In genomic region chr20:31516166-31516565, GRCh38 we compare ENCODE assay signal across 12 cellular contexts. TPM values are rescaled to one million over a fixed set of nuclear protein-coding genes. Genes with fewer than 3 reads are reported as not detected.
A peak's percentile ranks its signal among the peaks of the same experiment; 100 is the strongest.
DNase-seq lines count a peak whose midpoint lies in the region; ATAC-seq and TF ChIP-seq lines count a peak whose summit lies in the region.
"Had no signal": no experiment of that assay in that cellular context is flagged by ENCODE, and none has a peak within 500 bp of the region (broad histone marks: within the 10 kb centered on the region; RNA-seq: fewer than 3 reads in every experiment).

No MANE protein-coding gene starts in this region.

- H3K4me1 ChIP-seq in DND-41 (ENCODE audit: insufficient read depth, low read length) (peaks cover 36% of the 10 kb centered on the region), RWPE2 (ENCODE audit: insufficient read depth, poor library complexity, severe bottlenecking) (peaks cover 22% of the 10 kb centered on the region), gastrocnemius medialis (peaks cover 36 to 37% of the 10 kb centered on the region in 2 donors)

- ATAC-seq in DND-41 (ENCODE audit: insufficient read depth, low read depth), result no peak
- ATAC-seq in RWPE2 (ENCODE audit: low read depth), result no peak
- no peak for ATAC-seq in gastrocnemius medialis
- no peak for ATAC-seq in activated CD4-positive, alpha-beta T cell treated with anti-CD3 and anti-CD28 coated beads for 36 hours
- ATAC-seq in GM18519 (IDR thresholded peaks at IDR 0.05; ENCODE audit: low FRiP score, unreplicated experiment), result no peak
- ATAC-seq: left cardiac atrium had no signal

- H3K9me3 ChIP-seq in DND-41 (ENCODE audit: insufficient read depth, low read length, severe bottlenecking), result no peaks in the 10 kb centered on the region
- H3K9me3 ChIP-seq in RWPE2 (ENCODE audit: severe bottlenecking), result no peaks in the 10 kb centered on the region
- no peaks in the 10 kb centered on the region for H3K9me3 ChIP-seq in gastrocnemius medialis

- H3K9ac ChIP-seq in DND-41 (ENCODE audit: low read depth, low read length), result peak overlapping the region; percentile 67

- H3K4me3 ChIP-seq in DND-41 (ENCODE audit: low read depth in 1 of 2, low read length in 2 of 2) (peak overlapping the region; percentile 50 to 78; a peak in 3 of 4 replicates), RWPE2 (ENCODE audit: severe bottlenecking) (no peak overlapping the region), fibroblast of pulmonary artery (replicated peaks; ENCODE audit: low read depth, low read length) (peak overlapping the region; percentile 97), gastrocnemius medialis (peak overlapping the region in 3 of 4 donors; percentile 72 to 96 (median 80))

- TF ChIP-seq POLR2A in gastrocnemius medialis (IDR thresholded peaks at IDR 0.05), result no peak

- peaks cover 49% of the 10 kb centered on the region for H4K20me1 ChIP-seq in DND-41 (ENCODE audit: insufficient read depth, low read length)

- H3K4me1 Mint-ChIP-seq in activated CD4-positive, alpha-beta T cell treated with anti-CD3 and anti-CD28 coated beads for 36 hours, result peaks cover 18% of the 10 kb centered on the region

- peak overlapping the region; percentile 75 for H3K27ac ChIP-seq in DND-41 (ENCODE audit: low read length)
- H3K27ac ChIP-seq in RWPE2 (ENCODE audit: poor library complexity, severe bottlenecking), result peak overlapping the region; percentile 45
- H3K27ac ChIP-seq in gastrocnemius medialis, result peak overlapping the region; percentile 88 to 95 (median 90)

- peaks cover 47% of the 10 kb centered on the region for H3K36me3 ChIP-seq in DND-41 (ENCODE audit: insufficient read depth, low read length)
- H3K36me3 ChIP-seq in RWPE2 (ENCODE audit: low read depth), result peaks cover 62% of the 10 kb centered on the region
- no peaks in the 10 kb centered on the region for H3K36me3 ChIP-seq in gastrocnemius medialis

- peak overlapping the region; percentile 83 for H3K4me2 ChIP-seq in DND-41 (ENCODE audit: insufficient read depth, low read length)

- in situ Hi-C loops in gastrocnemius medialis (cut with MboI; ENCODE audit: low sequenced_read_pairs in 4 of 4), result no loop called here

- POLR2A ChIA-PET in activated CD4-positive, alpha-beta T cell treated with anti-CD3 and anti-CD28 coated beads for 36 hours (lab: Charles Lee), result interaction anchor here (1.0 kb wide), 1 partner anchor 55 kb away, joined by 3 read pairs; no protein-coding TSS in a partner anchor

- intact Hi-C loops in gastrocnemius medialis (cut with DNase I; ENCODE audit: low total_unique reads), result loop anchor here (10.0 kb wide), 1 partner anchor 689 kb away; the partner anchor contains the start of genes PLAGL2 and POFUT1
- intact Hi-C loops in activated CD4-positive, alpha-beta T cell treated with anti-CD3 and anti-CD28 coated beads for 36 hours (cut with DNase I, micrococcal nuclease), result no loop called here

- H2AFZ ChIP-seq in DND-41 (ENCODE audit: low read depth, low read length), result no peak overlapping the region

- CTCF ChIA-PET in activated CD4-positive, alpha-beta T cell treated with anti-CD3 and anti-CD28 coated beads for 36 hours (lab: Charles Lee), result interaction anchor here (0.8 kb wide), 1 partner anchor 96 kb away, joined by 4 read pairs; no protein-coding TSS in a partner anchor

- no peaks in the 10 kb centered on the region for H3K27me3 Mint-ChIP-seq in activated CD4-positive, alpha-beta T cell treated with anti-CD3 and anti-CD28 coated beads for 36 hours

- H3K9me3 Mint-ChIP-seq in activated CD4-positive, alpha-beta T cell treated with anti-CD3 and anti-CD28 coated beads for 36 hours (ENCODE audit: low read depth), result no peaks in the 10 kb centered on the region

- no peaks in the 10 kb centered on the region for H3K27me3 ChIP-seq in DND-41 (ENCODE audit: insufficient read depth, low read length, poor library complexity)
- H3K27me3 ChIP-seq in RWPE2 (ENCODE audit: insufficient read depth, poor library complexity, severe bottlenecking), result no peaks in the 10 kb centered on the region
- no peaks in the 10 kb centered on the region for H3K27me3 ChIP-seq in gastrocnemius medialis

- peaks cover 15% of the 10 kb centered on the region for H3K36me3 Mint-ChIP-seq in activated CD4-positive, alpha-beta T cell treated with anti-CD3 and anti-CD28 coated beads for 36 hours (ENCODE audit: low read depth)

- H3K79me2 ChIP-seq in DND-41 (ENCODE audit: insufficient read depth, low read length), result peaks cover 65% of the 10 kb centered on the region

- no peak overlapping the region for H3K27ac Mint-ChIP-seq in activated CD4-positive, alpha-beta T cell treated with anti-CD3 and anti-CD28 coated beads for 36 hours

- no peak for DNase-seq in DND-41
- no peak for DNase-seq in RWPE2 (ENCODE audit: low spot score)
- DNase-seq in fibroblast of pulmonary artery (ENCODE audit: low read depth), result no peak
- no peak for DNase-seq in gastrocnemius medialis
- DNase-seq in stimulated activated naive CD4-positive, alpha-beta T cell (lab: John Stamatoyannopoulos, UW), result no peak
- no peak for DNase-seq in activated CD4-positive, alpha-beta T cell treated with anti-CD3 and anti-CD28 coated beads for 36 hours
- DNase-seq in DMS53 treated with DMSO at 0.1 percent for 48 hours (lab: John Stamatoyannopoulos, UW; ENCODE audit: unreplicated experiment), result no peak
- DNase-seq: activated naive CD4-positive, alpha-beta T cell; effector CD8-positive, alpha-beta T cell; left cardiac atrium had no signal

- no peak for TF ChIP-seq CTCF in DND-41 (IDR thresholded peaks at IDR 0.05; ENCODE audit: borderline replicate concordance, extremely low read depth, low read length, poor library complexity, severe bottlenecking)
- no peak for TF ChIP-seq CTCF in RWPE2 (IDR thresholded peaks at IDR 0.05; ENCODE audit: poor library complexity, severe bottlenecking)
- no peak for TF ChIP-seq CTCF in fibroblast of pulmonary artery (IDR thresholded peaks at IDR 0.05; ENCODE audit: low read length, missing control alignments)
- no peak for TF ChIP-seq CTCF in gastrocnemius medialis (IDR thresholded peaks at IDR 0.05 in 4 of 5, conservative IDR thresholded peaks at IDR 0.05 in 1 of 5)

- no peak overlapping the region for H3K4me3 Mint-ChIP-seq in activated CD4-positive, alpha-beta T cell treated with anti-CD3 and anti-CD28 coated beads for 36 hours

RNA-seq across cellular contexts. Expression of gene HM13, which starts 1.9 kb away (rescaled TPM):
- 10 to 100 TPM; 22.7 to 31.0 (median 26.4) TPM for total RNA-seq in gastrocnemius medialis
- 100 to 1,000 TPM; 108 to 111 TPM for total RNA-seq in activated CD4-positive, alpha-beta T cell treated with anti-CD3 and anti-CD28 coated beads for 36 hours

RNA-seq across cellular contexts. Expression of gene REM1, which starts 41.1 kb away (rescaled TPM):
- 1 to 10 TPM in 3 of 4 donors, under 1 TPM in 1; 0.87 to 7.5 (median 1.2) TPM for total RNA-seq in gastrocnemius medialis
- not detected for total RNA-seq in activated CD4-positive, alpha-beta T cell treated with anti-CD3 and anti-CD28 coated beads for 36 hours
- total RNA-seq: Daoy had no signal

RNA-seq across cellular contexts. Expression of gene DEFB124, which starts 41.2 kb away (rescaled TPM):
- not detected for total RNA-seq in gastrocnemius medialis
- not detected for total RNA-seq in activated CD4-positive, alpha-beta T cell treated with anti-CD3 and anti-CD28 coated beads for 36 hours
- total RNA-seq: Daoy had no signal
